Comparison of ENCODE assay signal across 1 cellular context in the genomic region with DNA sequence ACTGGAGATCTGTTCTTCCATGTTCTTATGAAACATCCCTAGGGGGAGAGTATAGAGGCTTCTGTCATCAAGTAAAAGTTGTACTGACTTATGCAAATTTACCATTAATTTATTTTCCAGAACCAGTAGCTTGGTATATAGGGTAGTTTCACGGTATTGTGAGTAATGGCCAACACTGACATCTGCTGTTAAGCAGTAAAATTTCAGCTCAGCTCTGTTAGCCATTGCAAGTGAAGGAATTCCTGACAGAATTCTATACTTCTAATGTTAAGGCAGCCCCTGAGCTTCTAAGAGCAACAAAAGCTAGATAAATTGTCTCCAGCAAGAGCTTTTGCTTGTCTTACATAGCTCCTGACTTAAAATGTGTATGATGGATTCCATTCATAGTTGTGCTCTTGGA.
TF ChIP-seq lines count a peak whose summit lies in the region.

No MANE protein-coding gene starts in this region.

TF ChIP-seq in HepG2, 621 proteins besides CTCF, POLR2A, EP300 and RAD21:
- TF ChIP-seq, protein P1, sequence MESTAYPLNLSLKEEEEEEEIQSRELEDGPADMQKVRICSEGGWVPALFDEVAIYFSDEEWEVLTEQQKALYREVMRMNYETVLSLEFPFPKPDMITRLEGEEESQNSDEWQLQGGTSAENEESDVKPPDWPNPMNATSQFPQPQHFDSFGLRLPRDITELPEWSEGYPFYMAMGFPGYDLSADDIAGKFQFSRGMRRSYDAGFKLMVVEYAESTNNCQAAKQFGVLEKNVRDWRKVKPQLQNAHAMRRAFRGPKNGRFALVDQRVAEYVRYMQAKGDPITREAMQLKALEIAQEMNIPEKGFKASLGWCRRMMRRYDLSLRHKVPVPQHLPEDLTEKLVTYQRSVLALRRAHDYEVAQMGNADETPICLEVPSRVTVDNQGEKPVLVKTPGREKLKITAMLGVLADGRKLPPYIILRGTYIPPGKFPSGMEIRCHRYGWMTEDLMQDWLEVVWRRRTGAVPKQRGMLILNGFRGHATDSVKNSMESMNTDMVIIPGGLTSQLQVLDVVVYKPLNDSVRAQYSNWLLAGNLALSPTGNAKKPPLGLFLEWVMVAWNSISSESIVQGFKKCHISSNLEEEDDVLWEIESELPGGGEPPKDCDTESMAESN (CRISPR knock-in tag; conservative IDR thresholded peaks at IDR 0.05) = no peak
- peak; percentile 32 for TF ChIP-seq STAG1 (CRISPR knock-in tag; IDR thresholded peaks at IDR 0.05)
TF ChIP-seq in HepG2: peak in this region for 1.
